29 cellular contexts compared by ENCODE assay signal in the genomic region with DNA sequence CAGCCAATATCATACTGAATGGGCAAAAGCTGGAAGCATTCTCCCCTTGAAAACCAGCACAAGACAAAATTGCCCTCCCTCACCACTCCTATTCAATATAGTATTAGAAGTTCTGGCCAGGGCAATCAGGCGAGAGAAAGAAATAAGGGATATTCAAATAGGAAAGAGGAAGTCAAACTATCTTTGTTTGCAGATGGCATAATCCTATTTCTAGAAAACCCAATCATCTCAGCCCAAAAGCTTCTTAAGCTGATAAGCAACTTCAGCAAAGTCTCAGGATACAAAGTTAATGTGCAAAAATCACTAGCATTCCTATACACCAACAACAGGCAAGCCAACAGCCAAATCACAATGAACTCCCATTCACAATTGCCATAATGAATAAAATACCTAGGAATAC. TPM values are rescaled to one million over a fixed set of nuclear protein-coding genes. Genes with fewer than 3 reads are reported as not detected.
"Had no signal": no experiment of that assay in that cellular context is flagged by ENCODE, and none has a peak within 500 bp of the region (broad histone marks: within the 10 kb centered on the region; RNA-seq: fewer than 3 reads in every experiment).

No MANE protein-coding gene starts in this region.

- H3K36me3 ChIP-seq: MG63 had no signal

- ATAC-seq: activated CD8-positive, alpha-beta T cell treated with anti-CD3 and anti-CD28 coated beads, Interleukin-2, amount 10 ng/mL, durations not matched to agents 7 days and 5 days; activated naive CD8-positive, alpha-beta T cell treated with anti-CD3 and anti-CD28 coated beads, Interleukin-2, amount 50 U/mL, for 24 hours; activated T-cell treated with anti-CD3 and anti-CD28 coated beads, Interleukin-2, amount 50 U/mL, for 4 hours had no signal

- H3K4me1 Mint-ChIP-seq: activated CD4-positive, alpha-beta T cell treated with anti-CD3 and anti-CD28 coated beads, Interleukin-2, amount 10 ng/mL, durations not matched to agents 7 days and 5 days; activated naive CD4-positive, alpha-beta T cell treated with anti-CD3 and anti-CD28 coated beads, Interleukin-2, amount 10 ng/mL, durations not matched to agents 7 days and 5 days had no signal

- H3K27ac Mint-ChIP-seq: activated CD4-positive, alpha-beta T cell treated with anti-CD3 and anti-CD28 coated beads, Interleukin-2, amount 10 ng/mL, durations not matched to agents 7 days and 5 days; activated CD8-positive, alpha-beta T cell treated with anti-CD3 and anti-CD28 coated beads, Interleukin-2, amount 10 ng/mL, durations not matched to agents 7 days and 5 days; activated naive CD4-positive, alpha-beta T cell treated with anti-CD3 and anti-CD28 coated beads, Interleukin-2, amount 10 ng/mL, durations not matched to agents 7 days and 5 days; activated naive CD8-positive, alpha-beta T cell; activated naive CD8-positive, alpha-beta T cell treated with anti-CD3 and anti-CD28 coated beads, Interleukin-2, amount 50 U/mL, for 24 hours; activated T-helper 1 cell treated with anti-CD3 and anti-CD28 coated beads, Interleukin-12 subunit alpha, Interleukin-12 subunit beta, Interleukin-2, Interleukin-4 antibody, amounts not matched to agents 30 ng/mL and 10 ng/mL and 1 ng/mL, durations not matched to agents 14 hours and 24 hours and 36 hours; brain had no signal

- H3K36me3 Mint-ChIP-seq: activated naive CD4-positive, alpha-beta T cell treated with anti-CD3 and anti-CD28 coated beads, Interleukin-2, amount 10 ng/mL, durations not matched to agents 7 days and 5 days; activated naive CD8-positive, alpha-beta T cell; brain had no signal

- DNase-seq: activated CD4-positive, alpha-beta T cell treated with anti-CD3 and anti-CD28 coated beads, Interleukin-2, amount 10 ng/mL, durations not matched to agents 7 days and 5 days; activated CD4-positive, alpha-beta T cell treated with anti-CD3 and anti-CD28 coated beads, Interleukin-2, amount 50 U/mL, for 48 hours; activated CD8-positive, alpha-beta T cell treated with anti-CD3 and anti-CD28 coated beads, Interleukin-2, amount 10 ng/mL, durations not matched to agents 7 days and 5 days; activated naive CD4-positive, alpha-beta T cell treated with anti-CD3 and anti-CD28 coated beads, Interleukin-2, amount 10 ng/mL, durations not matched to agents 7 days and 5 days; activated naive CD8-positive, alpha-beta T cell treated with anti-CD3 and anti-CD28 coated beads, Interleukin-2, amount 50 U/mL, for 24 hours; activated T-cell treated with anti-CD3 and anti-CD28 coated beads, Interleukin-2, amount 50 U/mL, for 4 hours; anterior cingulate cortex; caudate nucleus; cerebellar nuclear complex; Kasumi-1; MG63; NCI-H1048; NCI-H1105 treated with DMSO at 0.1 percent for 48 hours; NCI-H1436; NCI-H187; NCI-H2029 treated with DMSO at 0.1 percent for 48 hours; NCI-H226; NCI-H446 treated with DMSO at 0.1 percent for 48 hours; NCI-H524; NCI-H69; NK-92 treated with Interleukin-12 subunit alpha and Interleukin-12 subunit beta, amount 100 ng/mL, for 24 hours; Right ventricle myocardium superior; T1000 had no signal

- H3K27me3 Mint-ChIP-seq: activated naive CD8-positive, alpha-beta T cell; activated naive CD8-positive, alpha-beta T cell treated with anti-CD3 and anti-CD28 coated beads, Interleukin-2, amount 50 U/mL, for 24 hours had no signal

- H3K4me3 Mint-ChIP-seq: activated CD4-positive, alpha-beta T cell treated with anti-CD3 and anti-CD28 coated beads, Interleukin-2, amount 10 ng/mL, durations not matched to agents 7 days and 5 days; activated CD8-positive, alpha-beta T cell treated with anti-CD3 and anti-CD28 coated beads, Interleukin-2, amount 10 ng/mL, durations not matched to agents 7 days and 5 days; activated naive CD4-positive, alpha-beta T cell treated with anti-CD3 and anti-CD28 coated beads, Interleukin-2, amount 10 ng/mL, durations not matched to agents 7 days and 5 days; activated naive CD8-positive, alpha-beta T cell; activated naive CD8-positive, alpha-beta T cell treated with anti-CD3 and anti-CD28 coated beads, Interleukin-2, amount 50 U/mL, for 24 hours; activated T-cell treated with anti-CD3 and anti-CD28 coated beads, Interleukin-2, amount 50 U/mL, for 4 hours; activated T-helper 1 cell treated with anti-CD3 and anti-CD28 coated beads, Interleukin-12 subunit alpha, Interleukin-12 subunit beta, Interleukin-2, Interleukin-4 antibody, amounts not matched to agents 30 ng/mL and 10 ng/mL and 1 ng/mL, durations not matched to agents 14 hours and 24 hours and 36 hours; brain had no signal

- H3K9me3 ChIP-seq: MG63 had no signal

- H3K4me3 ChIP-seq: MG63 had no signal

RNA-seq across cellular contexts. Expression of a gene that starts 21.0 kb away (rescaled TPM):
- total RNA-seq: activated CD4-positive, alpha-beta T cell treated with anti-CD3 and anti-CD28 coated beads, Interleukin-2, amount 10 ng/mL, durations not matched to agents 7 days and 5 days; activated CD8-positive, alpha-beta T cell treated with anti-CD3 and anti-CD28 coated beads, Interleukin-2, amount 10 ng/mL, durations not matched to agents 7 days and 5 days; activated T-cell treated with anti-CD3 and anti-CD28 coated beads, Interleukin-2, amount 50 U/mL, for 4 hours; activated T-helper 1 cell treated with anti-CD3 and anti-CD28 coated beads, Interleukin-12 subunit alpha, Interleukin-12 subunit beta, Interleukin-2, Interleukin-4 antibody, amounts not matched to agents 30 ng/mL and 10 ng/mL and 1 ng/mL, durations not matched to agents 14 hours and 24 hours and 36 hours; bronchial epithelial cell; Right ventricle myocardium superior; T-helper 1 cell treated with Interleukin-12 subunit alpha and Interleukin-12 subunit beta and Interleukin-4 antibody, amounts not matched to agents 30 ng/mL and 1 ng/mL, for 36 hours; T-helper 2 cell treated with Interferon-gamma antibody and Interleukin-4, amounts not matched to agents 100 ng/mL and 5 ng/mL, for 36 hours had no signal

RNA-seq across cellular contexts. Expression of a gene that starts 30.9 kb away (rescaled TPM):
- total RNA-seq: activated CD4-positive, alpha-beta T cell treated with anti-CD3 and anti-CD28 coated beads, Interleukin-2, amount 10 ng/mL, durations not matched to agents 7 days and 5 days; activated CD8-positive, alpha-beta T cell treated with anti-CD3 and anti-CD28 coated beads, Interleukin-2, amount 10 ng/mL, durations not matched to agents 7 days and 5 days; activated T-cell treated with anti-CD3 and anti-CD28 coated beads, Interleukin-2, amount 50 U/mL, for 4 hours; activated T-helper 1 cell treated with anti-CD3 and anti-CD28 coated beads, Interleukin-12 subunit alpha, Interleukin-12 subunit beta, Interleukin-2, Interleukin-4 antibody, amounts not matched to agents 30 ng/mL and 10 ng/mL and 1 ng/mL, durations not matched to agents 14 hours and 24 hours and 36 hours; Right ventricle myocardium superior; T-helper 1 cell treated with Interleukin-12 subunit alpha and Interleukin-12 subunit beta and Interleukin-4 antibody, amounts not matched to agents 30 ng/mL and 1 ng/mL, for 36 hours; T-helper 2 cell treated with Interferon-gamma antibody and Interleukin-4, amounts not matched to agents 100 ng/mL and 5 ng/mL, for 36 hours had no signal
